ENCODE assay signal across 21 cellular contexts in genomic region chr7:93298671-93299070, GRCh38.
"Had no signal": no experiment of that assay in that cellular context is flagged by ENCODE, and none has a peak within 500 bp of the region (broad histone marks: within the 10 kb centered on the region; RNA-seq: fewer than 3 reads in every experiment).

No MANE protein-coding gene starts in this region.

- H3K27me3 Mint-ChIP-seq: activated B cell treated with CpG ODN at 0.5 μM for 24 hours; activated CD4-positive, alpha-beta T cell treated with anti-CD3 and anti-CD28 coated beads, Interleukin-2, amount 10 ng/mL, durations not matched to agents 7 days and 5 days; activated naive CD4-positive, alpha-beta T cell treated with anti-CD3 and anti-CD28 coated beads, Interleukin-2, amount 10 ng/mL, durations not matched to agents 7 days and 5 days; activated T-helper 17 cell treated with anti-CD3 and anti-CD28 coated beads, Interleukin-2, amount 50 U/mL, for 72 hours had no signal

- H3K27ac ChIP-seq: cardiac muscle cell, colonic mucosa, foreskin keratinocyte, prostate gland had no signal

- H3K4me1 Mint-ChIP-seq: activated B cell treated with CpG ODN at 0.5 μM for 24 hours; activated CD4-positive, alpha-beta T cell treated with anti-CD3 and anti-CD28 coated beads, Interleukin-2, amount 10 ng/mL, durations not matched to agents 7 days and 5 days; activated naive CD4-positive, alpha-beta T cell treated with anti-CD3 and anti-CD28 coated beads, Interleukin-2, amount 10 ng/mL, durations not matched to agents 7 days and 5 days; activated T-helper 17 cell treated with anti-CD3 and anti-CD28 coated beads, Interleukin-2, amount 50 U/mL, for 72 hours; natural killer cell had no signal

- ATAC-seq: activated T-helper 17 cell treated with anti-CD3 and anti-CD28 coated beads, Interleukin-2, amount 50 U/mL, for 72 hours; foreskin keratinocyte; left colon; mucosa of descending colon; natural killer cell; sciatic nerve; stimulated activated naive CD8-positive, alpha-beta T cell treated with anti-CD3 and anti-CD28 coated beads, Interleukin-15, Interleukin-2, amounts not matched to agents 100 U/mL and 50 U/mL, for 24 hours had no signal

- H3K4me3 Mint-ChIP-seq: activated B cell treated with CpG ODN at 0.5 μM for 24 hours; activated CD4-positive, alpha-beta T cell treated with anti-CD3 and anti-CD28 coated beads, Interleukin-2, amount 10 ng/mL, durations not matched to agents 7 days and 5 days; activated naive CD4-positive, alpha-beta T cell treated with anti-CD3 and anti-CD28 coated beads, Interleukin-2, amount 10 ng/mL, durations not matched to agents 7 days and 5 days; activated T-helper 17 cell treated with anti-CD3 and anti-CD28 coated beads, Interleukin-2, amount 50 U/mL, for 72 hours; natural killer cell; T-helper 1 cell treated with Interleukin-12 subunit alpha and Interleukin-12 subunit beta and Interleukin-4 antibody, amounts not matched to agents 30 μg/mL and 1 μg/mL, for 36 hours had no signal

- H3K27me3 ChIP-seq: cardiac muscle cell, colonic mucosa, foreskin keratinocyte had no signal

- H3K36me3 ChIP-seq: cardiac muscle cell, colonic mucosa, prostate gland had no signal

- H3K4me3 ChIP-seq: cardiac muscle cell, colonic mucosa, mucosa of descending colon, prostate gland had no signal

- H3K27ac Mint-ChIP-seq: activated B cell treated with CpG ODN at 0.5 μM for 24 hours; activated CD4-positive, alpha-beta T cell treated with anti-CD3 and anti-CD28 coated beads, Interleukin-2, amount 10 ng/mL, durations not matched to agents 7 days and 5 days; activated naive CD4-positive, alpha-beta T cell treated with anti-CD3 and anti-CD28 coated beads, Interleukin-2, amount 10 ng/mL, durations not matched to agents 7 days and 5 days; activated T-helper 17 cell treated with anti-CD3 and anti-CD28 coated beads, Interleukin-2, amount 50 U/mL, for 72 hours; natural killer cell; T-helper 1 cell treated with Interleukin-12 subunit alpha and Interleukin-12 subunit beta and Interleukin-4 antibody, amounts not matched to agents 30 μg/mL and 1 μg/mL, for 36 hours had no signal

- H3K9me3 ChIP-seq: colonic mucosa, mucosa of descending colon, prostate gland had no signal

- DNase-seq: activated B cell treated with CpG ODN at 0.5 μM for 24 hours; activated CD4-positive, alpha-beta T cell treated with anti-CD3 and anti-CD28 coated beads, Interleukin-2, amount 10 ng/mL, durations not matched to agents 7 days and 5 days; activated CD8-positive, alpha-beta memory T cell treated with anti-CD3 and anti-CD28 coated beads for 24 hours; activated naive CD4-positive, alpha-beta T cell treated with anti-CD3 and anti-CD28 coated beads, Interleukin-2, amount 10 ng/mL, durations not matched to agents 7 days and 5 days; activated T-cell treated with anti-CD3 and anti-CD28 coated beads for 4 hours; amygdala; colonic mucosa; effector CD8-positive, alpha-beta T cell; foreskin keratinocyte; head of caudate nucleus; left colon; mucosa of descending colon; natural killer cell; nucleus accumbens; stimulated activated CD4-positive, alpha-beta T cell treated with anti-CD3 and anti-CD28 coated beads, Interleukin-2, amount 100 ng/mL, for 48 hours; stimulated activated naive CD8-positive, alpha-beta T cell treated with anti-CD3 and anti-CD28 coated beads, Interleukin-15, Interleukin-2, amounts not matched to agents 100 U/mL and 50 U/mL, for 24 hours had no signal

- H3K9me3 Mint-ChIP-seq: activated B cell treated with CpG ODN at 0.5 μM for 24 hours; activated CD4-positive, alpha-beta T cell treated with anti-CD3 and anti-CD28 coated beads, Interleukin-2, amount 10 ng/mL, durations not matched to agents 7 days and 5 days; activated naive CD4-positive, alpha-beta T cell treated with anti-CD3 and anti-CD28 coated beads, Interleukin-2, amount 10 ng/mL, durations not matched to agents 7 days and 5 days; activated T-helper 17 cell treated with anti-CD3 and anti-CD28 coated beads, Interleukin-2, amount 50 U/mL, for 72 hours; natural killer cell; T-helper 1 cell treated with Interleukin-12 subunit alpha and Interleukin-12 subunit beta and Interleukin-4 antibody, amounts not matched to agents 30 μg/mL and 1 μg/mL, for 36 hours had no signal

- H3K4me1 ChIP-seq: colonic mucosa, foreskin keratinocyte, prostate gland had no signal
